ENCODE assay signal across 1 cellular context in genomic region chr20:57435498-57436222, GRCh38.
TF ChIP-seq lines count a peak whose summit lies in the region.

No MANE protein-coding gene starts in this region.

TF ChIP-seq in HepG2, 621 proteins besides CTCF, POLR2A, EP300 and RAD21 (continued from another document and continues in another):
- no peak for TF ChIP-seq ZKSCAN5 (CRISPR knock-in tag; IDR thresholded peaks at IDR 0.05)
- no peak for TF ChIP-seq ZBTB20 (CRISPR knock-in tag; IDR thresholded peaks at IDR 0.05; ENCODE audit: borderline replicate concordance, low read depth)
- peak; percentile 25; the same call in 1 of the 2 replicates for TF ChIP-seq REPIN1 (CRISPR knock-in tag; IDR thresholded peaks at IDR 0.05; ENCODE audit: borderline replicate concordance, low read depth)
- TF ChIP-seq DMAP1 (CRISPR knock-in tag; IDR thresholded peaks at IDR 0.05) = peak; percentile 51; the same call in 1 of the 2 replicates
- TF ChIP-seq HOXA7 (CRISPR knock-in tag; IDR thresholded peaks at IDR 0.05) = no peak
- TF ChIP-seq ZNF619 (CRISPR knock-in tag; IDR thresholded peaks at IDR 0.05) = no peak
- peak; percentile 24; the same call in 1 of the 2 replicates for TF ChIP-seq FOXJ3 (CRISPR knock-in tag; IDR thresholded peaks at IDR 0.05; ENCODE audit: borderline replicate concordance)
- no peak for TF ChIP-seq YY1 (IDR thresholded peaks at IDR 0.05; ENCODE audit: insufficient read depth, insufficient replicate concordance, low read depth, low read length)
- TF ChIP-seq, protein P1, sequence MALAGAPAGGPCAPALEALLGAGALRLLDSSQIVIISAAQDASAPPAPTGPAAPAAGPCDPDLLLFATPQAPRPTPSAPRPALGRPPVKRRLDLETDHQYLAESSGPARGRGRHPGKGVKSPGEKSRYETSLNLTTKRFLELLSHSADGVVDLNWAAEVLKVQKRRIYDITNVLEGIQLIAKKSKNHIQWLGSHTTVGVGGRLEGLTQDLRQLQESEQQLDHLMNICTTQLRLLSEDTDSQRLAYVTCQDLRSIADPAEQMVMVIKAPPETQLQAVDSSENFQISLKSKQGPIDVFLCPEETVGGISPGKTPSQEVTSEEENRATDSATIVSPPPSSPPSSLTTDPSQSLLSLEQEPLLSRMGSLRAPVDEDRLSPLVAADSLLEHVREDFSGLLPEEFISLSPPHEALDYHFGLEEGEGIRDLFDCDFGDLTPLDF (CRISPR knock-in tag; IDR thresholded peaks at IDR 0.05) = no peak
- no peak for TF ChIP-seq ZBTB8A (CRISPR knock-in tag; IDR thresholded peaks at IDR 0.05; ENCODE audit: borderline replicate concordance, low read depth)
- no peak for TF ChIP-seq ZSCAN20 (CRISPR knock-in tag; IDR thresholded peaks at IDR 0.05; ENCODE audit: borderline replicate concordance)
- no peak for TF ChIP-seq MAFK (conservative IDR thresholded peaks at IDR 0.05 in 1 of 2, IDR thresholded peaks at IDR 0.05 in 1 of 2; ENCODE audit: low read length in 2 of 2)
- no peak for TF ChIP-seq PAWR (CRISPR knock-in tag; IDR thresholded peaks at IDR 0.05; ENCODE audit: borderline replicate concordance)
- TF ChIP-seq MIXL1 (CRISPR knock-in tag; IDR thresholded peaks at IDR 0.05) = no peak
- no peak for TF ChIP-seq ELF4 (CRISPR knock-in tag; IDR thresholded peaks at IDR 0.05; ENCODE audit: borderline replicate concordance)
- no peak for TF ChIP-seq CENPX (CRISPR knock-in tag; IDR thresholded peaks at IDR 0.05)
- peak; percentile 2; the same call in 1 of the 2 replicates for TF ChIP-seq IRF9 (CRISPR knock-in tag; IDR thresholded peaks at IDR 0.05; ENCODE audit: borderline replicate concordance)
- TF ChIP-seq ZNF367 (CRISPR knock-in tag; IDR thresholded peaks at IDR 0.05; ENCODE audit: borderline replicate concordance) = no peak
- no peak for TF ChIP-seq CREM (IDR thresholded peaks at IDR 0.05)
- no peak for TF ChIP-seq CREM (CRISPR knock-in tag; IDR thresholded peaks at IDR 0.05)
- no peak for TF ChIP-seq WIZ (CRISPR knock-in tag; IDR thresholded peaks at IDR 0.05)
- peak; percentile 68; the same call in 1 of the 2 replicates for TF ChIP-seq HDAC2 (CRISPR knock-in tag; IDR thresholded peaks at IDR 0.05)
- TF ChIP-seq NFE2L1 (CRISPR knock-in tag; IDR thresholded peaks at IDR 0.05; ENCODE audit: borderline replicate concordance) = peak; percentile 19; the same call in 1 of the 2 replicates
- TF ChIP-seq ZFP1 (CRISPR knock-in tag; IDR thresholded peaks at IDR 0.05) = no peak
- TF ChIP-seq ZSCAN12 (CRISPR knock-in tag; IDR thresholded peaks at IDR 0.05) = no peak
- TF ChIP-seq ATF5 (CRISPR knock-in tag; IDR thresholded peaks at IDR 0.05; ENCODE audit: low read depth) = no peak
- no peak for TF ChIP-seq SNAI1 (CRISPR knock-in tag; IDR thresholded peaks at IDR 0.05; ENCODE audit: borderline replicate concordance)
- peak; percentile 50; the same call in 1 of the 2 replicates for TF ChIP-seq KDM1A (CRISPR knock-in tag; IDR thresholded peaks at IDR 0.05)
- TF ChIP-seq NKX3-1 (CRISPR knock-in tag; IDR thresholded peaks at IDR 0.05) = no peak
- no peak for TF ChIP-seq ATAD3A (CRISPR knock-in tag; IDR thresholded peaks at IDR 0.05)
- TF ChIP-seq ZNF24 (IDR thresholded peaks at IDR 0.05) = no peak
- TF ChIP-seq ZNF205 (CRISPR knock-in tag; IDR thresholded peaks at IDR 0.05) = peak; percentile 98
- TF ChIP-seq ZBTB42 (CRISPR knock-in tag; IDR thresholded peaks at IDR 0.05) = no peak
- 0 out of 2 replicates have a peak, but pooled peaks have one; percentile 13 for TF ChIP-seq ZNF121 (CRISPR knock-in tag; IDR thresholded peaks at IDR 0.05)
- TF ChIP-seq, protein P2, sequence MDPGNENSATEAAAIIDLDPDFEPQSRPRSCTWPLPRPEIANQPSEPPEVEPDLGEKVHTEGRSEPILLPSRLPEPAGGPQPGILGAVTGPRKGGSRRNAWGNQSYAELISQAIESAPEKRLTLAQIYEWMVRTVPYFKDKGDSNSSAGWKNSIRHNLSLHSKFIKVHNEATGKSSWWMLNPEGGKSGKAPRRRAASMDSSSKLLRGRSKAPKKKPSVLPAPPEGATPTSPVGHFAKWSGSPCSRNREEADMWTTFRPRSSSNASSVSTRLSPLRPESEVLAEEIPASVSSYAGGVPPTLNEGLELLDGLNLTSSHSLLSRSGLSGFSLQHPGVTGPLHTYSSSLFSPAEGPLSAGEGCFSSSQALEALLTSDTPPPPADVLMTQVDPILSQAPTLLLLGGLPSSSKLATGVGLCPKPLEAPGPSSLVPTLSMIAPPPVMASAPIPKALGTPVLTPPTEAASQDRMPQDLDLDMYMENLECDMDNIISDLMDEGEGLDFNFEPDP (CRISPR knock-in tag; conservative IDR thresholded peaks at IDR 0.05) = no peak
- TF ChIP-seq HOXD1 (CRISPR knock-in tag; IDR thresholded peaks at IDR 0.05) = 0 out of 2 replicates have a peak, but pooled peaks have one; percentile 38
- TF ChIP-seq ESRRA (CRISPR knock-in tag; IDR thresholded peaks at IDR 0.05; ENCODE audit: low read depth) = no peak
- TF ChIP-seq, protein P3, sequence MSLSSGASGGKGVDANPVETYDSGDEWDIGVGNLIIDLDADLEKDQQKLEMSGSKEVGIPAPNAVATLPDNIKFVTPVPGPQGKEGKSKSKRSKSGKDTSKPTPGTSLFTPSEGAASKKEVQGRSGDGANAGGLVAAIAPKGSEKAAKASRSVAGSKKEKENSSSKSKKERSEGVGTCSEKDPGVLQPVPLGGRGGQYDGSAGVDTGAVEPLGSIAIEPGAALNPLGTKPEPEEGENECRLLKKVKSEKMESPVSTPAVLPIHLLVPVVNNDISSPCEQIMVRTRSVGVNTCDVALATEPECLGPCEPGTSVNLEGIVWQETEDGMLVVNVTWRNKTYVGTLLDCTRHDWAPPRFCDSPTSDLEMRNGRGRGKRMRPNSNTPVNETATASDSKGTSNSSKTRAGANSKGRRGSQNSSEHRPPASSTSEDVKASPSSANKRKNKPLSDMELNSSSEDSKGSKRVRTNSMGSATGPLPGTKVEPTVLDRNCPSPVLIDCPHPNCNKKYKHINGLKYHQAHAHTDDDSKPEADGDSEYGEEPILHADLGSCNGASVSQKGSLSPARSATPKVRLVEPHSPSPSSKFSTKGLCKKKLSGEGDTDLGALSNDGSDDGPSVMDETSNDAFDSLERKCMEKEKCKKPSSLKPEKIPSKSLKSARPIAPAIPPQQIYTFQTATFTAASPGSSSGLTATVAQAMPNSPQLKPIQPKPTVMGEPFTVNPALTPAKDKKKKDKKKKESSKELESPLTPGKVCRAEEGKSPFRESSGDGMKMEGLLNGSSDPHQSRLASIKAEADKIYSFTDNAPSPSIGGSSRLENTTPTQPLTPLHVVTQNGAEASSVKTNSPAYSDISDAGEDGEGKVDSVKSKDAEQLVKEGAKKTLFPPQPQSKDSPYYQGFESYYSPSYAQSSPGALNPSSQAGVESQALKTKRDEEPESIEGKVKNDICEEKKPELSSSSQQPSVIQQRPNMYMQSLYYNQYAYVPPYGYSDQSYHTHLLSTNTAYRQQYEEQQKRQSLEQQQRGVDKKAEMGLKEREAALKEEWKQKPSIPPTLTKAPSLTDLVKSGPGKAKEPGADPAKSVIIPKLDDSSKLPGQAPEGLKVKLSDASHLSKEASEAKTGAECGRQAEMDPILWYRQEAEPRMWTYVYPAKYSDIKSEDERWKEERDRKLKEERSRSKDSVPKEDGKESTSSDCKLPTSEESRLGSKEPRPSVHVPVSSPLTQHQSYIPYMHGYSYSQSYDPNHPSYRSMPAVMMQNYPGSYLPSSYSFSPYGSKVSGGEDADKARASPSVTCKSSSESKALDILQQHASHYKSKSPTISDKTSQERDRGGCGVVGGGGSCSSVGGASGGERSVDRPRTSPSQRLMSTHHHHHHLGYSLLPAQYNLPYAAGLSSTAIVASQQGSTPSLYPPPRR (CRISPR knock-in tag; IDR thresholded peaks at IDR 0.05; ENCODE audit: borderline replicate concordance) = no peak
- 0 out of 2 replicates have a peak, but pooled peaks have one; percentile 71 for TF ChIP-seq NFKBIZ (CRISPR knock-in tag; IDR thresholded peaks at IDR 0.05)
- no peak for TF ChIP-seq SYNCRIP (IDR thresholded peaks at IDR 0.05; ENCODE audit: insufficient read depth, low read depth, low read length)
- TF ChIP-seq TFAP4 (IDR thresholded peaks at IDR 0.05; ENCODE audit: borderline replicate concordance, low read depth) = peak; percentile 85; the same call in 1 of the 2 replicates
- TF ChIP-seq SMARCC2 (IDR thresholded peaks at IDR 0.05) = no peak
- TF ChIP-seq ZNF790 (CRISPR knock-in tag; IDR thresholded peaks at IDR 0.05; ENCODE audit: borderline replicate concordance) = no peak
- TF ChIP-seq NCOA1 (CRISPR knock-in tag; IDR thresholded peaks at IDR 0.05) = no peak
- TF ChIP-seq KDM3A (CRISPR knock-in tag; IDR thresholded peaks at IDR 0.05; ENCODE audit: low read depth) = no peak
- TF ChIP-seq YEATS4 (CRISPR knock-in tag; IDR thresholded peaks at IDR 0.05; ENCODE audit: borderline replicate concordance) = no peak
- TF ChIP-seq ZUFSP (CRISPR knock-in tag; IDR thresholded peaks at IDR 0.05; ENCODE audit: borderline replicate concordance) = no peak
- TF ChIP-seq NR2F1 (CRISPR knock-in tag; IDR thresholded peaks at IDR 0.05) = no peak
- TF ChIP-seq ZNF720 (CRISPR knock-in tag; IDR thresholded peaks at IDR 0.05) = no peak
- TF ChIP-seq TRIM24 (CRISPR knock-in tag; IDR thresholded peaks at IDR 0.05) = no peak
- peak; percentile 76 for TF ChIP-seq ZNF574 (CRISPR knock-in tag; IDR thresholded peaks at IDR 0.05)
- no peak for TF ChIP-seq SMARCE1 (IDR thresholded peaks at IDR 0.05; ENCODE audit: borderline replicate concordance)
- no peak for TF ChIP-seq ZNF841 (CRISPR knock-in tag; IDR thresholded peaks at IDR 0.05; ENCODE audit: borderline replicate concordance)
- no peak for TF ChIP-seq DRAP1 (CRISPR knock-in tag; IDR thresholded peaks at IDR 0.05)
- no peak for TF ChIP-seq NR2F6 (IDR thresholded peaks at IDR 0.05)
- peak; percentile 49; the same call in 1 of the 2 replicates for TF ChIP-seq NR2F6 (CRISPR knock-in tag; IDR thresholded peaks at IDR 0.05)
- TF ChIP-seq, protein P4, sequence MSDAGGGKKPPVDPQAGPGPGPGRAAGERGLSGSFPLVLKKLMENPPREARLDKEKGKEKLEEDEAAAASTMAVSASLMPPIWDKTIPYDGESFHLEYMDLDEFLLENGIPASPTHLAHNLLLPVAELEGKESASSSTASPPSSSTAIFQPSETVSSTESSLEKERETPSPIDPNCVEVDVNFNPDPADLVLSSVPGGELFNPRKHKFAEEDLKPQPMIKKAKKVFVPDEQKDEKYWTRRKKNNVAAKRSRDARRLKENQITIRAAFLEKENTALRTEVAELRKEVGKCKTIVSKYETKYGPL (CRISPR knock-in tag; IDR thresholded peaks at IDR 0.05) = no peak
